In the genomic region with DNA sequence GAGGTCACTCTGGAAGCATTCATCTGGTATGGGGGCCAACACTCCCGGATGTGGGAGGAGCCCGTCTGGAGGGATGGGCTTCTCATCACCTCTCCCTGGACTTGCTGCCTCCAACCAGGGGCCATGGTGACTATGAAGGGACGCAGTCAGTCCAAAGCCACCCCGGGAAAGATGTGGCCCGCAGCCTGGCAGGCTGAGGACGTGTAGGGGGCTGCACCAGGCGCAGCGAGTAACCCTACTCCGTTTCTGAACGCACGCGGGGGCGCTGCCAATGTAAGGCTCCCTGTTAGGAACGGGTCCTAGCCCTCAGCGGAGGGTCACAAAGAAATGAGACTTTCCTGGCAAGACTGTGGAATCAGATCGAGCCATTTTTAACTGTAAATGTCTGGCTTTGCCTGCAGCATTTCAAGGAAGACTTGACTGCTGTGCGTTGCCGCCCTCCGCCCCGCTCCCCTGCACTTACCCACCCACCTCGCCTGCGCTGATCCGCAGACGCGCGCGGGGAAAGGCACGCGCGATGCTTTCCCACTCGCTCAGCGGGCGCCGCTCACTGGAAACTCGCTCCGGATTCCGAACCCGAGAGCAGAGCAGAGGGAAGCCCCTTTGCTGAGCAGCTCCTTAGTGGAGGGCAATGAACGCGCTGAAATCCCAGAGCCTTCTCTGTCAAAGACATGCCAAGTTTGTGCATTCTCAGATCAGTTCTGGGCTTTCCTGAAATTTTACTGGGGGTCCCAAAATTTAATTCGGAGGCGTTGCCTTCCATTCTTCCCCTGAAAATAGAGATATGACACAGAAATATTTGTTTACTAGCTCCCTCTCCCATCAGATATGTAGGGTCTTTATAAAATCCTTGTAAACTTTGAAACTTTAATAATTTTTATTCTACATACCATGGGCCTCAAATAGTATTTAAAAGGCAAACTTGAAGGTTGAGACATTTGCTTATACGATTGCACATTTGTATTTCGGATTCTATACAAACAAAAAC, we compare ENCODE assay signal across 2 cellular contexts.
TF ChIP-seq lines count a peak whose summit lies in the region.

No MANE protein-coding gene starts in this region.

TF ChIP-seq in HEK293, 187 proteins besides CTCF, POLR2A, EP300 and RAD21 (continued from another document and continues in another):
- TF ChIP-seq ZBTB7A (tag by site-specific recombination; IDR thresholded peaks at IDR 0.05; ENCODE audit: low read depth) (no peak), ZBTB21 (tag by site-specific recombination; IDR thresholded peaks at IDR 0.05) (no peak), ZNF248 (tag by site-specific recombination; IDR thresholded peaks at IDR 0.05) (no peak), ZBTB48 (tag by site-specific recombination; IDR thresholded peaks at IDR 0.05) (peak; percentile 87), OVOL3 (tag by site-specific recombination; IDR thresholded peaks at IDR 0.05) (no peak), ZNF26 (tag by site-specific recombination; IDR thresholded peaks at IDR 0.05) (no peak), HOXD13 (CRISPR knock-in tag; IDR thresholded peaks at IDR 0.05; ENCODE audit: borderline replicate concordance) (no peak), ZEB2 (tag by site-specific recombination; IDR thresholded peaks at IDR 0.05) (no peak; the same call in 1 of the 2 replicates), ZNF624 (tag by site-specific recombination; IDR thresholded peaks at IDR 0.05) (no peak), ZNF391 (tag by site-specific recombination; IDR thresholded peaks at IDR 0.05; ENCODE audit: borderline replicate concordance, low read depth) (no peak), PRDM1 (tag by site-specific recombination; IDR thresholded peaks at IDR 0.05) (0 out of 2 replicates have a peak, but pooled peaks have one; percentile 11), ZNF223 (tag by site-specific recombination; IDR thresholded peaks at IDR 0.05) (no peak), ZNF610 (tag by site-specific recombination; IDR thresholded peaks at IDR 0.05; ENCODE audit: borderline replicate concordance) (peak; percentile 48; the same call in 1 of the 2 replicates), ZNF629 (tag by site-specific recombination; IDR thresholded peaks at IDR 0.05) (0 out of 2 replicates have a peak, but pooled peaks have one; percentile 16), KLF1 (tag by site-specific recombination; IDR thresholded peaks at IDR 0.05) (no peak), ZNF221 (tag by site-specific recombination; IDR thresholded peaks at IDR 0.05; ENCODE audit: borderline replicate concordance) (no peak)
- TF ChIP-seq, protein P1, sequence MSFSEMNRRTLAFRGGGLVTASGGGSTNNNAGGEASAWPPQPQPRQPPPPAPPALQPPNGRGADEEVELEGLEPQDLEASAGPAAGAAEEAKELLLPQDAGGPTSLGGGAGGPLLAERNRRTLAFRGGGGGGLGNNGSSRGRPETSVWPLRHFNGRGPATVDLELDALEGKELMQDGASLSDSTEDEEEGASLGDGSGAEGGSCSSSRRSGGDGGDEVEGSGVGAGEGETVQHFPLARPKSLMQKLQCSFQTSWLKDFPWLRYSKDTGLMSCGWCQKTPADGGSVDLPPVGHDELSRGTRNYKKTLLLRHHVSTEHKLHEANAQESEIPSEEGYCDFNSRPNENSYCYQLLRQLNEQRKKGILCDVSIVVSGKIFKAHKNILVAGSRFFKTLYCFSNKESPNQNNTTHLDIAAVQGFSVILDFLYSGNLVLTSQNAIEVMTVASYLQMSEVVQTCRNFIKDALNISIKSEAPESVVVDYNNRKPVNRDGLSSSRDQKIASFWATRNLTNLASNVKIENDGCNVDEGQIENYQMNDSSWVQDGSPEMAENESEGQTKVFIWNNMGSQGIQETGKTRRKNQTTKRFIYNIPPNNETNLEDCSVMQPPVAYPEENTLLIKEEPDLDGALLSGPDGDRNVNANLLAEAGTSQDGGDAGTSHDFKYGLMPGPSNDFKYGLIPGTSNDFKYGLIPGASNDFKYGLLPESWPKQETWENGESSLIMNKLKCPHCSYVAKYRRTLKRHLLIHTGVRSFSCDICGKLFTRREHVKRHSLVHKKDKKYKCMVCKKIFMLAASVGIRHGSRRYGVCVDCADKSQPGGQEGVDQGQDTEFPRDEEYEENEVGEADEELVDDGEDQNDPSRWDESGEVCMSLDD (tag by site-specific recombination; IDR thresholded peaks at IDR 0.05): no peak
- TF ChIP-seq, protein P2, sequence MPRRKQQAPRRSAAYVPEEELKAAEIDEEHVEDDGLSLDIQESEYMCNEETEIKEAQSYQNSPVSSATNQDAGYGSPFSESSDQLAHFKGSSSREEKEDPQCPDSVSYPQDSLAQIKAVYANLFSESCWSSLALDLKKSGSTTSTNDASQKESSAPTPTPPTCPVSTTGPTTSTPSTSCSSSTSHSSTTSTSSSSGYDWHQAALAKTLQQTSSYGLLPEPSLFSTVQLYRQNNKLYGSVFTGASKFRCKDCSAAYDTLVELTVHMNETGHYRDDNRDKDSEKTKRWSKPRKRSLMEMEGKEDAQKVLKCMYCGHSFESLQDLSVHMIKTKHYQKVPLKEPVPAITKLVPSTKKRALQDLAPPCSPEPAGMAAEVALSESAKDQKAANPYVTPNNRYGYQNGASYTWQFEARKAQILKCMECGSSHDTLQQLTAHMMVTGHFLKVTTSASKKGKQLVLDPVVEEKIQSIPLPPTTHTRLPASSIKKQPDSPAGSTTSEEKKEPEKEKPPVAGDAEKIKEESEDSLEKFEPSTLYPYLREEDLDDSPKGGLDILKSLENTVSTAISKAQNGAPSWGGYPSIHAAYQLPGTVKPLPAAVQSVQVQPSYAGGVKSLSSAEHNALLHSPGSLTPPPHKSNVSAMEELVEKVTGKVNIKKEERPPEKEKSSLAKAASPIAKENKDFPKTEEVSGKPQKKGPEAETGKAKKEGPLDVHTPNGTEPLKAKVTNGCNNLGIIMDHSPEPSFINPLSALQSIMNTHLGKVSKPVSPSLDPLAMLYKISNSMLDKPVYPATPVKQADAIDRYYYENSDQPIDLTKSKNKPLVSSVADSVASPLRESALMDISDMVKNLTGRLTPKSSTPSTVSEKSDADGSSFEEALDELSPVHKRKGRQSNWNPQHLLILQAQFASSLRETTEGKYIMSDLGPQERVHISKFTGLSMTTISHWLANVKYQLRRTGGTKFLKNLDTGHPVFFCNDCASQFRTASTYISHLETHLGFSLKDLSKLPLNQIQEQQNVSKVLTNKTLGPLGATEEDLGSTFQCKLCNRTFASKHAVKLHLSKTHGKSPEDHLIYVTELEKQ (tag by site-specific recombination; IDR thresholded peaks at IDR 0.05; ENCODE audit: borderline replicate concordance): no peak
- TF ChIP-seq, protein P3, sequence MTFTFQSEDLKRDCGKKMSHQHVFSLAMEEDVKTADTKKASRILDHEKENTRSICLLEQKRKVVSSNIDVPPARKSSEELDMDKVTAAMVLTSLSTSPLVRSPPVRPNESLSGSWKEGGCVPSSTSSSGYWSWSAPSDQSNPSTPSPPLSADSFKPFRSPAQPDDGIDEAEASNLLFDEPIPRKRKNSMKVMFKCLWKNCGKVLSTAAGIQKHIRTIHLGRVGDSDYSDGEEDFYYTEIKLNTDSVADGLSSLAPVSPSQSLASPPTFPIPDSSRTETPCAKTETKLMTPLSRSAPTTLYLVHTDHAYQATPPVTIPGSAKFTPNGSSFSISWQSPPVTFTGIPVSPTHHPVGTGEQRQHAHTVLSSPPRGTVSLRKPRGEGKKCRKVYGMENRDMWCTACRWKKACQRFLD (tag by site-specific recombination; IDR thresholded peaks at IDR 0.05): no peak

TF ChIP-seq in WTC11, 78 proteins besides CTCF, POLR2A, EP300 and RAD21 (continued from another document):
- TF ChIP-seq, protein P4, sequence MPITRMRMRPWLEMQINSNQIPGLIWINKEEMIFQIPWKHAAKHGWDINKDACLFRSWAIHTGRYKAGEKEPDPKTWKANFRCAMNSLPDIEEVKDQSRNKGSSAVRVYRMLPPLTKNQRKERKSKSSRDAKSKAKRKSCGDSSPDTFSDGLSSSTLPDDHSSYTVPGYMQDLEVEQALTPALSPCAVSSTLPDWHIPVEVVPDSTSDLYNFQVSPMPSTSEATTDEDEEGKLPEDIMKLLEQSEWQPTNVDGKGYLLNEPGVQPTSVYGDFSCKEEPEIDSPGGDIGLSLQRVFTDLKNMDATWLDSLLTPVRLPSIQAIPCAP (CRISPR knock-in tag; IDR thresholded peaks at IDR 0.05): no peak
- TF ChIP-seq TCF7 (CRISPR knock-in tag; IDR thresholded peaks at IDR 0.05; ENCODE audit: low read depth) (no peak), ZNF232 (CRISPR knock-in tag; IDR thresholded peaks at IDR 0.05) (no peak), CBFB (CRISPR knock-in tag; IDR thresholded peaks at IDR 0.05; ENCODE audit: low read depth) (no peak), NR2C2 (CRISPR knock-in tag; IDR thresholded peaks at IDR 0.05) (no peak), FOXJ3 (CRISPR knock-in tag; IDR thresholded peaks at IDR 0.05; ENCODE audit: borderline replicate concordance) (no peak), MLX (CRISPR knock-in tag; IDR thresholded peaks at IDR 0.05) (no peak), USF1 (CRISPR knock-in tag; IDR thresholded peaks at IDR 0.05) (no peak), NFE2L1 (CRISPR knock-in tag; IDR thresholded peaks at IDR 0.05) (no peak), ELF4 (CRISPR knock-in tag; IDR thresholded peaks at IDR 0.05; ENCODE audit: low read depth) (no peak), ZNF219 (CRISPR knock-in tag; IDR thresholded peaks at IDR 0.05; ENCODE audit: borderline replicate concordance) (no peak), SMAD4 (CRISPR knock-in tag; IDR thresholded peaks at IDR 0.05) (no peak), CREB1 (CRISPR knock-in tag; IDR thresholded peaks at IDR 0.05) (no peak)
- TF ChIP-seq, protein P5, sequence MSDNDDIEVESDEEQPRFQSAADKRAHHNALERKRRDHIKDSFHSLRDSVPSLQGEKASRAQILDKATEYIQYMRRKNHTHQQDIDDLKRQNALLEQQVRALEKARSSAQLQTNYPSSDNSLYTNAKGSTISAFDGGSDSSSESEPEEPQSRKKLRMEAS (CRISPR knock-in tag; IDR thresholded peaks at IDR 0.05): 0 out of 2 replicates have a peak, but pooled peaks have one; percentile 26
- TF ChIP-seq, protein P6, sequence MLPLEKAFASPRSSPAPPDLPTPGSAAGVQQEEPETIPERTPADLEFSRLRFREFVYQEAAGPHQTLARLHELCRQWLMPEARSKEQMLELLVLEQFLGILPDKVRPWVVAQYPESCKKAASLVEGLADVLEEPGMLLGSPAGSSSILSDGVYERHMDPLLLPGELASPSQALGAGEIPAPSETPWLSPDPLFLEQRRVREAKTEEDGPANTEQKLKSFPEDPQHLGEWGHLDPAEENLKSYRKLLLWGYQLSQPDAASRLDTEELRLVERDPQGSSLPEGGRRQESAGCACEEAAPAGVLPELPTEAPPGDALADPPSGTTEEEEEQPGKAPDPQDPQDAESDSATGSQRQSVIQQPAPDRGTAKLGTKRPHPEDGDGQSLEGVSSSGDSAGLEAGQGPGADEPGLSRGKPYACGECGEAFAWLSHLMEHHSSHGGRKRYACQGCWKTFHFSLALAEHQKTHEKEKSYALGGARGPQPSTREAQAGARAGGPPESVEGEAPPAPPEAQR (CRISPR knock-in tag; IDR thresholded peaks at IDR 0.05): no peak
TF ChIP-seq in WTC11: peak in this region for 7.
